1 cellular context compared by ENCODE assay signal in genomic region chr19:52786078-52786463, GRCh38.
A peak's percentile ranks its signal among the peaks of the same experiment; 100 is the strongest.
TF ChIP-seq lines count a peak whose summit lies in the region.

No MANE protein-coding gene starts in this region.

TF ChIP-seq in HepG2, 621 proteins besides CTCF, POLR2A, EP300 and RAD21:
- TF ChIP-seq HNRNPL (IDR thresholded peaks at IDR 0.05; ENCODE audit: low read depth, low read length) (0 out of 2 replicates have a peak, but pooled peaks have one; percentile 6), HMGXB3 (CRISPR knock-in tag; IDR thresholded peaks at IDR 0.05; ENCODE audit: borderline replicate concordance) (0 out of 2 replicates have a peak, but pooled peaks have one; percentile 8), ARNTL (CRISPR knock-in tag; IDR thresholded peaks at IDR 0.05) (peak; percentile 11; the same call in 1 of the 2 replicates), ZNF34 (CRISPR knock-in tag; IDR thresholded peaks at IDR 0.05; ENCODE audit: borderline replicate concordance) (peak; percentile 13; the same call in 1 of the 2 replicates), THAP7 (CRISPR knock-in tag; IDR thresholded peaks at IDR 0.05) (no peak), UBTF (CRISPR knock-in tag; IDR thresholded peaks at IDR 0.05) (peak; percentile 16; the same call in 1 of the 2 replicates), ESRRA (CRISPR knock-in tag; IDR thresholded peaks at IDR 0.05; ENCODE audit: low read depth) (0 out of 2 replicates have a peak, but pooled peaks have one; percentile 5), KDM5B (CRISPR knock-in tag; IDR thresholded peaks at IDR 0.05; ENCODE audit: borderline replicate concordance) (0 out of 2 replicates have a peak, but pooled peaks have one; percentile 24), GATAD1 (CRISPR knock-in tag; IDR thresholded peaks at IDR 0.05) (no peak), HNRNPLL (IDR thresholded peaks at IDR 0.05; ENCODE audit: low read depth, low read length, poor library complexity, severe bottlenecking) (peak; percentile 14)
